24 cellular contexts compared by ENCODE assay signal in the genomic region with DNA sequence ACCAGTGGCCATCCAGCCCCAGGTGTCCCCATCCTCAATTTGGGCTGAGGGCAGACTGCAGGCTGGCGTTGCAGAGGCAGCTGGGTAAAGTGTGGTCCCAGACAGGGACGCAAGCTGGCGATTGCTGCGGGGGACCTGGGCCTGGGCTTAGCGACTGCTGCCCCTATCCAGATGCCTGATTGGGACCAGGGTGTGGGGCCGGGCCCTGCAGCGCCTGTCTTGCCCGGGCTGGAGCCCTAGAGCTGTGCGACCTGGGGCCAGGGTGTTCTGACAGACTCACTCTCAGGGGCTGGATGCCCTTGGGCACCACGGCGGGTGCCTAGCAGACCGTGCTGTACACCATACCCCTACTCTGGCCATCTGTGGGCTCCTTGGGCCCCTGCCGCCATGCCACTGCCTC. TPM values are rescaled to one million over a fixed set of nuclear protein-coding genes. Genes with fewer than 3 reads are reported as not detected.
A peak's percentile ranks its signal among the peaks of the same experiment; 100 is the strongest.
DNase-seq lines count a peak whose midpoint lies in the region; ATAC-seq, FAIRE-seq and TF ChIP-seq lines count a peak whose summit lies in the region.
"Had no signal": no experiment of that assay in that cellular context is flagged by ENCODE, and none has a peak within 500 bp of the region (broad histone marks: within the 10 kb centered on the region; RNA-seq: fewer than 3 reads in every experiment).

No MANE protein-coding gene starts in this region.

- no peaks in the 10 kb centered on the region for H3K27me3 ChIP-seq in gastroesophageal sphincter
- no peaks in the 10 kb centered on the region for H3K27me3 ChIP-seq in upper lobe of left lung
- H3K27me3 ChIP-seq: testis had no signal

- H3K9me3 ChIP-seq in gastroesophageal sphincter (no peaks in the 10 kb centered on the region), upper lobe of left lung (no peaks in the 10 kb centered on the region)
- H3K9me3 ChIP-seq: SJCRH30, testis had no signal

- no peaks in the 10 kb centered on the region for H3K36me3 ChIP-seq in gastroesophageal sphincter
- no peaks in the 10 kb centered on the region for H3K36me3 ChIP-seq in upper lobe of left lung
- H3K36me3 ChIP-seq: SJCRH30 had no signal

- no peaks in the 10 kb centered on the region for H3K9me3 Mint-ChIP-seq in activated CD8-positive, alpha-beta T cell treated with anti-CD3 and anti-CD28 coated beads, Interleukin-2, amount 10 ng/mL, durations not matched to agents 7 days and 5 days (ENCODE audit: insufficient read depth)
- no peaks in the 10 kb centered on the region for H3K9me3 Mint-ChIP-seq in activated CD8-positive, alpha-beta T cell treated with anti-CD3 and anti-CD28 coated beads for 36 hours
- H3K9me3 Mint-ChIP-seq: activated CD4-positive, alpha-beta memory T cell treated with anti-CD3 and anti-CD28 coated beads, Interleukin-2, amount 10 ng/mL, durations not matched to agents 7 days and 5 days; activated naive CD8-positive, alpha-beta T cell treated with anti-CD3 and anti-CD28 coated beads, Interleukin-2, amount 50 U/mL, for 24 hours; brain; effector memory CD8-positive, alpha-beta T cell had no signal

- ATAC-seq in activated CD8-positive, alpha-beta T cell treated with anti-CD3 and anti-CD28 coated beads, Interleukin-2, amount 10 ng/mL, durations not matched to agents 7 days and 5 days: no peak
- no peak for ATAC-seq in activated CD8-positive, alpha-beta T cell treated with anti-CD3 and anti-CD28 coated beads for 36 hours
- ATAC-seq in gastroesophageal sphincter (no peak), upper lobe of left lung (ENCODE audit: low FRiP score in 2 of 2) (no peak)
- ATAC-seq: activated naive CD8-positive, alpha-beta T cell treated with anti-CD3 and anti-CD28 coated beads, Interleukin-2, amount 50 U/mL, for 24 hours; effector memory CD8-positive, alpha-beta T cell; esophagus mucosa had no signal

- POLR2A ChIA-PET in activated CD8-positive, alpha-beta T cell treated with anti-CD3 and anti-CD28 coated beads, Interleukin-2, amount 10 ng/mL, durations not matched to agents 7 days and 5 days (lab: Charles Lee): interaction anchor here (1.3 kb wide), 1 partner anchor 16 kb away, joined by 3 read pairs; no protein-coding TSS in a partner anchor
- POLR2A ChIA-PET in activated CD8-positive, alpha-beta T cell treated with anti-CD3 and anti-CD28 coated beads for 36 hours (lab: Charles Lee): interaction anchor here (0.9 to 2.8 kb wide), 2 partner anchors 13 to 19 kb away, joined by 3 to 12 read pairs; no protein-coding TSS in a partner anchor

- peak; percentile 23 for DNase-seq in activated CD8-positive, alpha-beta T cell treated with anti-CD3 and anti-CD28 coated beads, Interleukin-2, amount 10 ng/mL, durations not matched to agents 7 days and 5 days
- DNase-seq in activated CD8-positive, alpha-beta T cell treated with anti-CD3 and anti-CD28 coated beads for 36 hours: no peak
- DNase-seq in posterior vena cava (ENCODE audit: low spot score) (peak; percentile 76), upper lobe of left lung (peak in 1 of 2 donors; percentile 81), mucosa of gallbladder (ENCODE audit: low spot score) (no peak), HTR-8/SVneo (ENCODE audit: insufficient read length, low spot score) (no peak), GM19240 (ENCODE audit: insufficient read length, low spot score) (no peak)
- DNase-seq: activated CD4-positive, alpha-beta memory T cell treated with anti-CD3 and anti-CD28 coated beads, Interleukin-2, amount 10 ng/mL, durations not matched to agents 7 days and 5 days; activated CD4-positive, CD25-positive, alpha-beta regulatory T cell treated with anti-CD3 and anti-CD28 coated beads, Interleukin-2, amount 50 U/mL, for 72 hours; activated gamma-delta T cell treated with Interleukin-2 at 50 U/mL for 16 hours; activated naive CD8-positive, alpha-beta T cell treated with anti-CD3 and anti-CD28 coated beads, Interleukin-2, amount 50 U/mL, for 24 hours; CD4-positive, CD25-positive, alpha-beta regulatory T cell; effector memory CD8-positive, alpha-beta T cell; NCI-H1417 treated with DMSO at 0.1 percent for 48 hours; NCI-H510A treated with DMSO at 0.1 percent for 48 hours; SJCRH30; testis had no signal

- WGBS in gastroesophageal sphincter (ENCODE audit: low coverage in 1 of 2), 2 donors: 90% methylated on average over 2 of the region's 13 CpGs; no CpG with 5 or more reads in 1 of the 2 donors
- 93 to 96% methylated on average over 6 to 11 of the region's 13 CpGs for WGBS in upper lobe of left lung, 2 donors

- intact Hi-C loops in activated CD8-positive, alpha-beta T cell treated with anti-CD3 and anti-CD28 coated beads for 36 hours (cut with micrococcal nuclease): no loop called here
- intact Hi-C loops in posterior vena cava (cut with DNase I): no loop called here

- TF ChIP-seq POLR2A in gastroesophageal sphincter (IDR thresholded peaks at IDR 0.05) (no peak), upper lobe of left lung (IDR thresholded peaks at IDR 0.05) (no peak)

- peaks cover 19% of the 10 kb centered on the region for H3K4me1 Mint-ChIP-seq in activated CD8-positive, alpha-beta T cell treated with anti-CD3 and anti-CD28 coated beads, Interleukin-2, amount 10 ng/mL, durations not matched to agents 7 days and 5 days (ENCODE audit: low read depth)
- H3K4me1 Mint-ChIP-seq in activated CD8-positive, alpha-beta T cell treated with anti-CD3 and anti-CD28 coated beads for 36 hours (ENCODE audit: low read depth): peaks cover 4% of the 10 kb centered on the region

- H3K27ac ChIP-seq in gastroesophageal sphincter (peak overlapping the region in 3 of 4 donors; percentile 87 to 94 (median 87)), upper lobe of left lung (peak overlapping the region in 3 of 4 donors; percentile 30 to 90 (median 86))
- H3K27ac ChIP-seq: 22Rv1, SJCRH30, testis had no signal

- H3K4me1 ChIP-seq in gastroesophageal sphincter: peaks cover 13 to 94% (median 73%) of the 10 kb centered on the region in 3 donors
- H3K4me1 ChIP-seq in upper lobe of left lung: peaks cover 58 to 85% (median 64%) of the 10 kb centered on the region in 4 donors

- no peak for TF ChIP-seq EP300 in gastroesophageal sphincter (IDR thresholded peaks at IDR 0.05)
- no peak for TF ChIP-seq EP300 in upper lobe of left lung (IDR thresholded peaks at IDR 0.05)

- no peak for TF ChIP-seq CTCF in activated CD8-positive, alpha-beta T cell treated with anti-CD3 and anti-CD28 coated beads for 36 hours (IDR thresholded peaks at IDR 0.05)
- TF ChIP-seq CTCF in gastroesophageal sphincter (IDR thresholded peaks at IDR 0.05) (no peak), upper lobe of left lung (IDR thresholded peaks at IDR 0.05) (no peak)

- H3K4me3 ChIP-seq in gastroesophageal sphincter (no peak overlapping the region), upper lobe of left lung (no peak overlapping the region)
- H3K4me3 ChIP-seq: SJCRH30, smooth muscle cell, testis had no signal

- H3K4me3 Mint-ChIP-seq in activated CD8-positive, alpha-beta T cell treated with anti-CD3 and anti-CD28 coated beads, Interleukin-2, amount 10 ng/mL, durations not matched to agents 7 days and 5 days: no peak overlapping the region
- H3K4me3 Mint-ChIP-seq in activated CD8-positive, alpha-beta T cell treated with anti-CD3 and anti-CD28 coated beads for 36 hours: no peak overlapping the region
- H3K4me3 Mint-ChIP-seq: activated CD4-positive, alpha-beta memory T cell treated with anti-CD3 and anti-CD28 coated beads, Interleukin-2, amount 10 ng/mL, durations not matched to agents 7 days and 5 days; activated naive CD8-positive, alpha-beta T cell treated with anti-CD3 and anti-CD28 coated beads, Interleukin-2, amount 50 U/mL, for 24 hours; brain; CD4-positive, CD25-positive, alpha-beta regulatory T cell; effector memory CD8-positive, alpha-beta T cell had no signal

- no peaks in the 10 kb centered on the region for H3K36me3 Mint-ChIP-seq in activated CD8-positive, alpha-beta T cell treated with anti-CD3 and anti-CD28 coated beads, Interleukin-2, amount 10 ng/mL, durations not matched to agents 7 days and 5 days (ENCODE audit: low read depth)
- H3K36me3 Mint-ChIP-seq in activated CD8-positive, alpha-beta T cell treated with anti-CD3 and anti-CD28 coated beads for 36 hours (ENCODE audit: low read depth): no peaks in the 10 kb centered on the region
- H3K36me3 Mint-ChIP-seq: brain; CD4-positive, CD25-positive, alpha-beta regulatory T cell had no signal

- FAIRE-seq in HTR-8/SVneo (lab: Jason Lieb, UNC): no peak
- FAIRE-seq: D721Med, keratinocyte had no signal

- no peaks in the 10 kb centered on the region for H3K27me3 Mint-ChIP-seq in activated CD8-positive, alpha-beta T cell treated with anti-CD3 and anti-CD28 coated beads, Interleukin-2, amount 10 ng/mL, durations not matched to agents 7 days and 5 days (ENCODE audit: low read depth)
- H3K27me3 Mint-ChIP-seq in activated CD8-positive, alpha-beta T cell treated with anti-CD3 and anti-CD28 coated beads for 36 hours: no peaks in the 10 kb centered on the region
- H3K27me3 Mint-ChIP-seq: activated naive CD8-positive, alpha-beta T cell treated with anti-CD3 and anti-CD28 coated beads, Interleukin-2, amount 50 U/mL, for 24 hours; CD4-positive, CD25-positive, alpha-beta regulatory T cell; effector memory CD8-positive, alpha-beta T cell had no signal

- CTCF ChIA-PET in activated CD8-positive, alpha-beta T cell treated with anti-CD3 and anti-CD28 coated beads, Interleukin-2, amount 10 ng/mL, durations not matched to agents 7 days and 5 days (lab: Charles Lee): no interaction called here
- CTCF ChIA-PET in activated CD8-positive, alpha-beta T cell treated with anti-CD3 and anti-CD28 coated beads for 36 hours (lab: Charles Lee): no interaction called here

- no peak overlapping the region for H3K27ac Mint-ChIP-seq in activated CD8-positive, alpha-beta T cell treated with anti-CD3 and anti-CD28 coated beads, Interleukin-2, amount 10 ng/mL, durations not matched to agents 7 days and 5 days
- no peak overlapping the region for H3K27ac Mint-ChIP-seq in activated CD8-positive, alpha-beta T cell treated with anti-CD3 and anti-CD28 coated beads for 36 hours
- H3K27ac Mint-ChIP-seq: activated CD4-positive, alpha-beta memory T cell treated with anti-CD3 and anti-CD28 coated beads, Interleukin-2, amount 10 ng/mL, durations not matched to agents 7 days and 5 days; activated naive CD8-positive, alpha-beta T cell treated with anti-CD3 and anti-CD28 coated beads, Interleukin-2, amount 50 U/mL, for 24 hours; effector memory CD8-positive, alpha-beta T cell had no signal

RNA-seq across cellular contexts. Expression of a gene that starts 16.2 kb away (rescaled TPM):
- 10 to 100 TPM; 69.7 to 74.4 TPM for total RNA-seq in activated CD8-positive, alpha-beta T cell treated with anti-CD3 and anti-CD28 coated beads, Interleukin-2, amount 10 ng/mL, durations not matched to agents 7 days and 5 days
- 10 to 100 TPM; 64.7 to 71.7 TPM for total RNA-seq in activated CD8-positive, alpha-beta T cell treated with anti-CD3 and anti-CD28 coated beads for 36 hours
- total RNA-seq in gastroesophageal sphincter: 10 to 100 TPM; 25.8 to 51.1 (median 43.3) TPM
- total RNA-seq in posterior vena cava: 10 to 100 TPM; 50.7 to 52.9 TPM
- total RNA-seq in upper lobe of left lung: 10 to 100 TPM; 26.7 to 88.0 (median 66.8) TPM
- total RNA-seq in mucosa of gallbladder: 74.2 TPM

RNA-seq across cellular contexts. Expression of a gene that starts 17.3 kb away (rescaled TPM):
- 10 to 100 TPM; 41.2 to 41.4 TPM for total RNA-seq in activated CD8-positive, alpha-beta T cell treated with anti-CD3 and anti-CD28 coated beads, Interleukin-2, amount 10 ng/mL, durations not matched to agents 7 days and 5 days
- total RNA-seq in activated CD8-positive, alpha-beta T cell treated with anti-CD3 and anti-CD28 coated beads for 36 hours: 10 to 100 TPM; 27.5 to 28.3 TPM
- total RNA-seq in gastroesophageal sphincter (100 to 1,000 TPM in 1 of 4 donors, 10 to 100 TPM in 3; 60.2 to 157 (median 79.0) TPM), posterior vena cava (100 to 1,000 TPM; 104 to 111 TPM), upper lobe of left lung (100 to 1,000 TPM in 3 of 6 donors, 10 to 100 TPM in 3; 57.3 to 108 (median 96.9) TPM), mucosa of gallbladder (78.9 TPM)

Comparison
In these comparisons a context has a peak if more than half of its experiments do, and no peak if none do; other contexts are left out.
1. DNase-seq: peak in activated CD8-positive, alpha-beta T cell treated with anti-CD3 and anti-CD28 coated beads, Interleukin-2, amount 10 ng/mL, durations not matched to agents 7 days and 5 days (single experiment) and posterior vena cava (single experiment); none in activated CD8-positive, alpha-beta T cell treated with anti-CD3 and anti-CD28 coated beads for 36 hours (single experiment), mucosa of gallbladder (single experiment), HTR-8/SVneo (single experiment) and GM19240 (single experiment).